8 cellular contexts compared by ENCODE assay signal in the genomic region with DNA sequence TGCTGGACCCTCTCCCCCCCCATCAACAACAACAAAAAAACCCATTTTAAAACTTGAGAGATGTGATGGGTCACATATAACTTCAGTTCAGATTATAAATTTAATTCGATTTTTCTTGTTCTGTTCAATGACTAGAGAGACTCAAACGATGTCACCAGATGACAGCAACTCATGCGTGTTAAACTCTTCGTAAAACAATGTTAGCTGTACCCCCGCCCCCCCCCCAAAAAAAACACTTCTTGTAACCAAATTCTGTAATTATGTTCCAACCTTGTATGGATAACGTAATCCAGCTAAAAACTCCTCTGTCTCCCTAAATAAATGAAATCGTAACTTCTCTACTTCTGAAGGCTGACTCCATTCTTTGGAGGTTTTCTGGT. TPM values are rescaled to one million over a fixed set of nuclear protein-coding genes. Genes with fewer than 3 reads are reported as not detected.
DNase-seq lines count a peak whose midpoint lies in the region; ATAC-seq, FAIRE-seq and TF ChIP-seq lines count a peak whose summit lies in the region.

No MANE protein-coding gene starts in this region.

- H3K79me2 ChIP-seq in HCT116 (ENCODE audit: insufficient read depth, low read length), result peaks cover 44% of the 10 kb centered on the region

- CTCF ChIA-PET in HCT116 (lab: Charles Lee), result interaction anchor here (0.8 to 0.9 kb wide), 3 partner anchors 30 to 276 kb away, joined by 3 to 4 read pairs (median 3); no protein-coding TSS in a partner anchor
- CTCF ChIA-PET in WTC11 (lab: Charles Lee), result interaction anchor here (0.7 to 1.6 kb wide), 4 partner anchors 26 to 276 kb away, joined by 3 to 13 read pairs (median 4); a partner anchor contains a TSS

- no peak for FAIRE-seq in small intestine (lab: Jason Lieb, UNC)
- FAIRE-seq in H54 (lab: Jason Lieb, UNC), result no peak

- no peak for TF ChIP-seq RAD21 in HCT116 (IDR thresholded peaks at IDR 0.05; ENCODE audit: low read depth)

- H3K27ac ChIP-seq in HCT116 (ENCODE audit: low read depth, low read length) (peak overlapping the region; percentile 91), small intestine (ENCODE audit: low read depth in 1 of 2, low read length in 1 of 2) (peak overlapping the region; percentile 75 to 92)

- H3K4me1 Mint-ChIP-seq in WTC11, result peaks cover 42% of the 10 kb centered on the region
- peaks cover 26% of the 10 kb centered on the region for H3K4me1 Mint-ChIP-seq in glutamatergic neuron (ENCODE audit: low read depth, unreplicated experiment)

- DNase-seq in HCT116 (ENCODE audit: low read depth, low spot score), result no peak
- DNase-seq in WTC11 (ENCODE audit: low spot score), result no peak
- DNase-seq in glutamatergic neuron, result no peak
- DNase-seq in small intestine, result no peak
- no peak for DNase-seq in H54 (ENCODE audit: insufficient read length, low spot score)
- no peak for DNase-seq in activated CD4-positive, alpha-beta T cell treated with anti-CD3 and anti-CD28 coated beads for 4 hours
- no peak for DNase-seq in central memory CD4-positive, alpha-beta T cell

- peak overlapping the region; percentile 92 to 99 for H3K4me3 ChIP-seq in HCT116 (replicated peaks in 1 of 2; ENCODE audit: low read depth in 1 of 2, low read length in 2 of 2)
- peak overlapping the region in 1 of 2 donors; percentile 68 for H3K4me3 ChIP-seq in small intestine (ENCODE audit: low read depth in 1 of 2, low read length in 2 of 2)

- H3K4me1 ChIP-seq in HCT116 (ENCODE audit: control insufficient read depth in 1 of 2, insufficient read depth in 2 of 2, low read length in 2 of 2) (peaks cover 21 to 42% of the 10 kb centered on the region in 2 experiments; a peak in 3 of 4 replicates), small intestine (ENCODE audit: control insufficient read depth in 2 of 2, insufficient read depth in 1 of 2, low read depth in 1 of 2, low read length in 1 of 2) (peaks cover 5 to 21% of the 10 kb centered on the region in 2 donors)

- no peak for ATAC-seq in HCT116
- no peak for ATAC-seq in WTC11
- ATAC-seq in GM19395 (IDR thresholded peaks at IDR 0.05; ENCODE audit: unreplicated experiment), result no peak

- H3K27me3 ChIP-seq in HCT116 (ENCODE audit: insufficient read depth, low read length), result no peaks in the 10 kb centered on the region
- no peaks in the 10 kb centered on the region for H3K27me3 ChIP-seq in small intestine (ENCODE audit: control insufficient read depth in 2 of 2, insufficient read depth in 2 of 2, low read length in 2 of 2)

- intact Hi-C loops in HCT116 (cut with micrococcal nuclease), result loop anchor here (2.0 kb wide), 1 partner anchor 37 kb away; a partner anchor contains a TSS

- POLR2A ChIA-PET in HCT116 (lab: Charles Lee) (interaction anchor here (0.6 to 1.9 kb wide), 31 partner anchors 7 to 504 kb away, joined by 3 to 31 read pairs (median 4); a partner anchor contains a TSS), WTC11 (lab: Charles Lee) (interaction anchor here (0.6 to 1.9 kb wide), 11 partner anchors 9 to 729 kb away, joined by 3 to 15 read pairs (median 3); a partner anchor contains a TSS)

- H3K27ac Mint-ChIP-seq in WTC11 (peak overlapping the region; percentile 98), glutamatergic neuron (ENCODE audit: unreplicated experiment) (peak overlapping the region; percentile 98)

- TSS peak; percentile 96 for BruUV-seq in HCT116 (replicated peaks; lab: Mats Ljungman, UMichigan)

- H3K36me3 Mint-ChIP-seq in WTC11, result peaks cover 69% of the 10 kb centered on the region
- no peaks in the 10 kb centered on the region for H3K36me3 Mint-ChIP-seq in glutamatergic neuron (ENCODE audit: unreplicated experiment)

- peak overlapping the region; percentile 99 for H3K9ac ChIP-seq in HCT116 (ENCODE audit: low read length)

- H3K9me2 ChIP-seq in HCT116 (ENCODE audit: insufficient read depth), result no peaks in the 10 kb centered on the region

- H3K9me3 Mint-ChIP-seq in WTC11 (no peaks in the 10 kb centered on the region), glutamatergic neuron (ENCODE audit: unreplicated experiment) (peaks cover 9% of the 10 kb centered on the region)

- RAD21 ChIA-PET in HCT116 (lab: Charles Lee; ENCODE audit: low non-redundant PET in 1 of 2, low total read pairs in 2 of 2, uncharacterized antibody in 2 of 2, unreplicated experiment in 2 of 2), result no interaction called here

- H3K4me2 ChIP-seq in HCT116 (ENCODE audit: low read length), result peak overlapping the region; percentile 85

- H3K4me3 Mint-ChIP-seq in WTC11, result peak overlapping the region; percentile 99
- H3K4me3 Mint-ChIP-seq in glutamatergic neuron (ENCODE audit: unreplicated experiment), result peak overlapping the region; percentile 98

- peak overlapping the region; percentile 36 for H2AFZ ChIP-seq in HCT116 (ENCODE audit: low read depth, low read length, poor library complexity, severe bottlenecking)

- peaks cover 22% of the 10 kb centered on the region; the same call in 1 of the 2 replicates for H4K20me1 ChIP-seq in HCT116 (ENCODE audit: insufficient read depth)

- TF ChIP-seq POLR2A in HCT116 (IDR thresholded peaks at IDR 0.05; ENCODE audit: borderline replicate concordance, extremely low read depth, insufficient read depth, insufficient read length), result no peak
- no peak for TF ChIP-seq POLR2A in H54 (IDR thresholded peaks at IDR 0.05; ENCODE audit: low read depth, low read length)

- H3K27me3 Mint-ChIP-seq in WTC11 (ENCODE audit: low read depth), result no peaks in the 10 kb centered on the region
- peaks cover 5% of the 10 kb centered on the region for H3K27me3 Mint-ChIP-seq in glutamatergic neuron (ENCODE audit: unreplicated experiment)

- 31 to 38% (median 32%) methylated on average over 7 of the region's 7 CpGs for WGBS in small intestine, 3 donors

- H3K9me3 ChIP-seq in HCT116 (ENCODE audit: control insufficient read depth in 1 of 2, insufficient read depth in 1 of 2, low read depth in 1 of 2, low read length in 2 of 2) (no peaks in the 10 kb centered on the region), small intestine (ENCODE audit: control insufficient read depth, low read depth) (no peaks in the 10 kb centered on the region)

- no peak for TF ChIP-seq CTCF in HCT116 (IDR thresholded peaks at IDR 0.05 in 2 of 3, conservative IDR thresholded peaks at IDR 0.05 in 1 of 3; ENCODE audit: borderline replicate concordance in 1 of 3, insufficient read depth in 1 of 3, low read depth in 2 of 3, low read length in 2 of 3)
- no peak for TF ChIP-seq CTCF in WTC11 (IDR thresholded peaks at IDR 0.05)
- no peak for TF ChIP-seq CTCF in glutamatergic neuron (IDR thresholded peaks at IDR 0.05; ENCODE audit: partially characterized antibody, unreplicated experiment)

- H3K36me3 ChIP-seq in HCT116 (ENCODE audit: control insufficient read depth in 1 of 2, insufficient read depth in 2 of 2, low read length in 2 of 2) (peaks cover 11 to 41% of the 10 kb centered on the region in 2 experiments; a peak in 3 of 4 replicates), small intestine (ENCODE audit: control insufficient read depth in 2 of 2, insufficient read depth in 2 of 2, low read length in 2 of 2) (peaks cover under 1 to 4% of the 10 kb centered on the region in 2 donors)

TF ChIP-seq in HCT116, 20 proteins besides CTCF, POLR2A, EP300 and RAD21 (continues in another document):
- TF ChIP-seq POLR2AphosphoS5 (IDR thresholded peaks at IDR 0.05; ENCODE audit: low read depth, low read length) (no peak), ZFX (IDR thresholded peaks at IDR 0.05) (no peak), ELF1 (IDR thresholded peaks at IDR 0.05; ENCODE audit: borderline replicate concordance, low read depth) (no peak), SIN3A (IDR thresholded peaks at IDR 0.05; ENCODE audit: low read depth) (no peak), SRF (IDR thresholded peaks at IDR 0.05; ENCODE audit: low read depth) (no peak), JUND (IDR thresholded peaks at IDR 0.05) (no peak), SP1 (IDR thresholded peaks at IDR 0.05; ENCODE audit: low read depth) (no peak), EZH2 (IDR thresholded peaks at IDR 0.05) (no peak)
- TF ChIP-seq, protein P1, sequence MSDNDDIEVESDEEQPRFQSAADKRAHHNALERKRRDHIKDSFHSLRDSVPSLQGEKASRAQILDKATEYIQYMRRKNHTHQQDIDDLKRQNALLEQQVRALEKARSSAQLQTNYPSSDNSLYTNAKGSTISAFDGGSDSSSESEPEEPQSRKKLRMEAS (IDR thresholded peaks at IDR 0.05), result no peak

TF ChIP-seq in WTC11, 78 proteins besides CTCF, POLR2A, EP300 and RAD21 (continues in another document):
- TF ChIP-seq, protein P1 (CRISPR knock-in tag; IDR thresholded peaks at IDR 0.05), result no peak
- no peak for TF ChIP-seq GABPB1 (CRISPR knock-in tag; IDR thresholded peaks at IDR 0.05)

RNA-seq across cellular contexts. Expression of a gene that starts 0.6 kb away (rescaled TPM):
- total RNA-seq in HCT116 (2021; ENCODE audit: unreplicated experiment) (896 TPM), WTC11 (2021) (987 to 1,052 TPM (median 1,025 TPM) in 3 replicates), glutamatergic neuron (ENCODE audit: unreplicated experiment) (589 TPM)
- polyA plus RNA-seq in HCT116 (2012), result 1,514 and 1,706 TPM in 2 replicates
- polyA plus RNA-seq in small intestine, result 1,000 to 10,000 TPM; 1,571 to 1,944 (median 1,742) TPM

RNA-seq across cellular contexts. Expression of a gene that starts 26.4 kb away (rescaled TPM):
- total RNA-seq in HCT116 (2021; ENCODE audit: unreplicated experiment) (53.3 TPM), WTC11 (2021) (51.7 to 54.5 TPM (median 54.0 TPM) in 3 replicates), glutamatergic neuron (ENCODE audit: unreplicated experiment) (11.3 TPM)
- 21.0 and 30.9 TPM in 2 replicates for polyA plus RNA-seq in HCT116 (2012)
- polyA plus RNA-seq in small intestine, result 10 to 100 TPM in 1 of 3 donors, 1 to 10 TPM in 2; 2.0 to 11.6 (median 5.7) TPM

RNA-seq across cellular contexts. Expression of a gene that starts 37.4 kb away (rescaled TPM):
- total RNA-seq in HCT116 (2021; ENCODE audit: unreplicated experiment) (1.9 TPM), WTC11 (2021) (2.4 to 5.6 TPM (median 4.8 TPM) in 3 replicates), glutamatergic neuron (ENCODE audit: unreplicated experiment) (1.5 TPM)
- polyA plus RNA-seq in HCT116 (2012), result 1.8 and 2.1 TPM in 2 replicates
- 1 to 10 TPM in 2 of 3 donors, not detected in 1; 1.4 to 4.0 TPM for polyA plus RNA-seq in small intestine

RNA-seq across cellular contexts. Expression of a gene that starts 37.6 kb away (rescaled TPM):
- 404 TPM for total RNA-seq in HCT116 (2021; ENCODE audit: unreplicated experiment)
- 129 and 177 TPM in 2 replicates for polyA plus RNA-seq in HCT116 (2012)
- 394 to 436 TPM (median 420 TPM) in 3 replicates for total RNA-seq in WTC11 (2021)
- total RNA-seq in glutamatergic neuron (ENCODE audit: unreplicated experiment), result 180 TPM
- polyA plus RNA-seq in small intestine, result 100 to 1,000 TPM; 130 to 222 (median 139) TPM
